10 cellular contexts compared by ENCODE assay signal in the genomic region with DNA sequence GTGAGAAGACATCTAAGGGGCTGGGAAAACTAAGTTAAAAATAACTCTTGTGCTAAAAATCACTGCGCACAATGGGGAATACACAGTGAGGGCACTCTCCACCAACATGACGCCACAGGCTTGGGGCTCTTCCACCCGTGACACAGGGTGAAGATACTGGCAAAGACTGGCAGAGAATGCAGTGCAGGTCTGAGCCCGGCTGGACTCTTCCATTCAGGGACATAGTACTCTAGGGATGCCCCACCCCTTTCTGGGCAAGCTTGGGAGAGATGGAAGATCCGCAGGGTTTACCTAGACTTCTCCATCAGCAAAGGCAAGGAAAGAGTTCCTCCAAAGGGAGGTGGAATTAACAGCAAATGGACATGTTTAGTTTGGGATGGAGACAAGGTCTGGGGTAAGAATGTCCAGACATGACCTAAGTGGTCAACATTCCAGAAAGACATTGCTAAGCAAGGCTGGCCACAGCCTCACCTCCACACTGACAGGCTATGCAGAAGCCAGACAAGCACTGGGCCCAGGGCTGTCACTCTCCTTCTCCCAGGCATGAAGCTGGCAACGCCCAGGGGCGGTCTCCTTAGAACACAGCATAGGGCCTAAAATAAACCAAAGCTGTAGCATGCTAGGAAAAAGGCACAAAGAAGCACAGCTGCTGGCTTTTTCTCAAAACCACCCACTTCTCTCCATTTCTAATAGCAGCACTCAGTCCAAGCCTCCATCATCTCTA.
DNase-seq lines count a peak whose midpoint lies in the region; ATAC-seq and TF ChIP-seq lines count a peak whose summit lies in the region.
"Had no signal": no experiment of that assay in that cellular context is flagged by ENCODE, and none has a peak within 500 bp of the region (broad histone marks: within the 10 kb centered on the region; RNA-seq: fewer than 3 reads in every experiment).

No MANE protein-coding gene starts in this region.

- peaks cover 66% of the 10 kb centered on the region for H3K4me1 Mint-ChIP-seq in nephron

- ATAC-seq in HG03442 (IDR thresholded peaks at IDR 0.05; ENCODE audit: unreplicated experiment), result no peak
- ATAC-seq: activated CD8-positive, alpha-beta T cell treated with anti-CD3 and anti-CD28 coated beads, Interleukin-2, amount 10 ng/mL, durations not matched to agents 7 days and 5 days had no signal

- no peak overlapping the region for H3K4me3 Mint-ChIP-seq in nephron
- H3K4me3 Mint-ChIP-seq: activated CD8-positive, alpha-beta T cell treated with anti-CD3 and anti-CD28 coated beads, Interleukin-2, amount 10 ng/mL, durations not matched to agents 7 days and 5 days had no signal

- H3K27ac Mint-ChIP-seq in nephron, result peak overlapping the region; percentile 88 to 97 (median 93)

- H3K9me3 Mint-ChIP-seq in nephron, result no peaks in the 10 kb centered on the region

- H3K27me3 Mint-ChIP-seq in nephron (ENCODE audit: low read depth), result no peaks in the 10 kb centered on the region

- no peak overlapping the region for H3K4me3 ChIP-seq in fibroblast of pulmonary artery (replicated peaks; ENCODE audit: low read depth, low read length)
- H3K4me3 ChIP-seq: A549 had no signal

- H3K36me3 Mint-ChIP-seq in nephron (ENCODE audit: low read depth), result peaks cover 54% of the 10 kb centered on the region

- TF ChIP-seq CTCF in fibroblast of pulmonary artery (IDR thresholded peaks at IDR 0.05; ENCODE audit: low read length, missing control alignments), result no peak
- TF ChIP-seq CTCF in nephron (IDR thresholded peaks at IDR 0.05; ENCODE audit: unreplicated experiment in 3 of 3), result no peak

- DNase-seq in NCI-H1694 (lab: John Stamatoyannopoulos, UW) (peak; percentile 4), NCI-H1694 treated with DMSO at 0.1 percent for 48 hours (lab: John Stamatoyannopoulos, UW) (no peak), fibroblast of pulmonary artery (ENCODE audit: low read depth) (peak; percentile 52), NOMO-1 (lab: John Stamatoyannopoulos, UW; ENCODE audit: unreplicated experiment in 2 of 2) (no peak), ecto neural progenitor cell (ENCODE audit: low spot score) (no peak)
- DNase-seq in stimulated activated CD4-positive, alpha-beta T cell treated with anti-CD3 and anti-CD28 coated beads, Interleukin-1b, Interleukin-23, amount 100 ng/mL, for 48 hours, result no peak
- DNase-seq: activated CD8-positive, alpha-beta T cell treated with anti-CD3 and anti-CD28 coated beads, Interleukin-2, amount 10 ng/mL, durations not matched to agents 7 days and 5 days had no signal

Comparison
In these comparisons a context has a peak if more than half of its experiments do, and no peak if none do; other contexts are left out.
1. DNase-seq: peak in NCI-H1694 (single experiment) and fibroblast of pulmonary artery (single experiment); none in NCI-H1694 treated with DMSO at 0.1 percent for 48 hours (single experiment), stimulated activated CD4-positive, alpha-beta T cell treated with anti-CD3 and anti-CD28 coated beads, Interleukin-1b, Interleukin-23, amount 100 ng/mL, for 48 hours (single experiment), NOMO-1 (0 of 2) and ecto neural progenitor cell (single experiment).